In genomic region chr2:165687376-165687775, GRCh38 we compare ENCODE assay signal across 23 cellular contexts.
"Had no signal": no experiment of that assay in that cellular context is flagged by ENCODE, and none has a peak within 500 bp of the region (broad histone marks: within the 10 kb centered on the region; RNA-seq: fewer than 3 reads in every experiment).

No MANE protein-coding gene starts in this region.

- H3K9me3 Mint-ChIP-seq: activated naive CD4-positive, alpha-beta T cell treated with anti-CD3 and anti-CD28 coated beads, Interleukin-2, amount 50 U/mL, for 24 hours; T-helper 1 cell treated with Interleukin-12 subunit alpha and Interleukin-12 subunit beta and Interleukin-4 antibody, amounts not matched to agents 30 μg/mL and 1 μg/mL, for 36 hours; WTC11 had no signal

- H3K27me3 ChIP-seq: brain microvascular endothelial cell, cardiac muscle cell had no signal

- H3K4me2 ChIP-seq: PC-9 had no signal

- H3K4me3 Mint-ChIP-seq: activated CD8-positive, alpha-beta T cell treated with anti-CD3 and anti-CD28 coated beads, Interleukin-2, amount 10 ng/mL, durations not matched to agents 7 days and 5 days; activated naive CD4-positive, alpha-beta T cell treated with anti-CD3 and anti-CD28 coated beads, Interleukin-2, amount 50 U/mL, for 24 hours; T-helper 1 cell treated with Interleukin-12 subunit alpha and Interleukin-12 subunit beta and Interleukin-4 antibody, amounts not matched to agents 30 μg/mL and 1 μg/mL, for 36 hours; WTC11 had no signal

- H3K4me1 Mint-ChIP-seq: activated naive CD4-positive, alpha-beta T cell treated with anti-CD3 and anti-CD28 coated beads, Interleukin-2, amount 50 U/mL, for 24 hours had no signal

- ATAC-seq: activated CD8-positive, alpha-beta T cell treated with anti-CD3 and anti-CD28 coated beads, Interleukin-2, amount 10 ng/mL, durations not matched to agents 7 days and 5 days; WTC11 had no signal

- H3K27ac ChIP-seq: brain microvascular endothelial cell, cardiac muscle cell, PC-9 had no signal

- DNase-seq: activated CD4-positive, alpha-beta T cell treated with anti-CD3 and anti-CD28 coated beads for 48 hours; activated CD4-positive, alpha-beta T cell treated with anti-CD3 and anti-CD28 coated beads, Interleukin-2, amount 50 U/mL, for 4 hours; activated CD4-positive, CD25-positive, alpha-beta regulatory T cell treated with anti-CD3 and anti-CD28 coated beads, Interleukin-2, amount 50 U/mL, for 72 hours; activated CD8-positive, alpha-beta memory T cell treated with anti-CD3 and anti-CD28 coated beads, Interleukin-2, amount 50 U/mL, for 48 hours; activated CD8-positive, alpha-beta T cell treated with anti-CD3 and anti-CD28 coated beads, Interleukin-2, amount 10 ng/mL, durations not matched to agents 7 days and 5 days; activated effector memory CD4-positive, alpha-beta T cell treated with Interleukin-2 at 50 U/mL for 16 hours; activated naive CD4-positive, alpha-beta T cell; activated T-cell treated with anti-CD3 and anti-CD28 coated beads, Interleukin-2, amount 50 U/mL, for 1 hour; aorta; brain microvascular endothelial cell; MG63; MV-4-11; NCI-H1105; NCI-H1436; NCI-H1694 treated with DMSO at 0.1 percent for 48 hours; NCI-H2029 treated with DMSO at 0.1 percent for 48 hours; NCI-H510A treated with DMSO at 0.1 percent for 48 hours; PC-9; SHP77 treated with DMSO at 0.1 percent for 48 hours had no signal

- H2AFZ ChIP-seq: PC-9 had no signal

- H3K9me3 ChIP-seq: MG63 had no signal

- H3K27ac Mint-ChIP-seq: activated CD8-positive, alpha-beta T cell treated with anti-CD3 and anti-CD28 coated beads, Interleukin-2, amount 10 ng/mL, durations not matched to agents 7 days and 5 days; activated naive CD4-positive, alpha-beta T cell treated with anti-CD3 and anti-CD28 coated beads, Interleukin-2, amount 50 U/mL, for 24 hours; T-helper 1 cell treated with Interleukin-12 subunit alpha and Interleukin-12 subunit beta and Interleukin-4 antibody, amounts not matched to agents 30 μg/mL and 1 μg/mL, for 36 hours; WTC11 had no signal

- H3K36me3 Mint-ChIP-seq: activated naive CD4-positive, alpha-beta T cell treated with anti-CD3 and anti-CD28 coated beads, Interleukin-2, amount 50 U/mL, for 24 hours; WTC11 had no signal

- H3K4me3 ChIP-seq: cardiac muscle cell, MG63, PC-9 had no signal

- H3K36me3 ChIP-seq: brain microvascular endothelial cell, cardiac muscle cell, MG63 had no signal
